ENCODE assay signal across 8 cellular contexts in the genomic region with DNA sequence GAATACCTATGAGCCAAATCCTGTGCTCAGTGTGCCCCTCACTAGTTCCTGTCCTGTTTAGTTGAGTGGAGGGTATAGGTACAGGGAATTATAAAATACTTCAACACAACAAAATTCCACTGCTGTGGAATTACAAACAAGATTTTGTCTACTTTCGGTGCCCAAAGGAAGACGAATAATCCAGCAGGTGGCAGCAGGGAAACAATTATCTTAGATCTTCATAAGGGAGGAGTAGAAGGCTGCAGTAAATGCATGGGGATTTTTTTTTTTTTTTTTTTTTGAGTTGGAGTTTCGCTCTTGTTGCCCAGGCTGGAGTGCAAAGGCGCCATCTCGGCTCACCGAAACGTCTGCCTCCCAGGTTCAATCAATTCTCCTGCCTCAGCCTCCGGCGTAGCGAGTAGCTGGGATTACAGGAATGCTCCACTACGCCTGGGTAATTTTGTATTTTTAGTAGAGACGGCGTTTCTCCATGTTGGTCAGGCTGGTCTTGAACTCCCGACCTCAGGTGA. TPM values are rescaled to one million over a fixed set of nuclear protein-coding genes. Genes with fewer than 3 reads are reported as not detected.
DNase-seq lines count a peak whose midpoint lies in the region; ATAC-seq and TF ChIP-seq lines count a peak whose summit lies in the region.

No MANE protein-coding gene starts in this region.

- H3K4me3 ChIP-seq in cardiac muscle cell (no peak overlapping the region), psoas muscle (peak overlapping the region; percentile 41)

- peak; percentile 56 for TF ChIP-seq CTCF in cardiac muscle cell (IDR thresholded peaks at IDR 0.05; ENCODE audit: low read depth, low read length)
- peak; percentile 54 for TF ChIP-seq CTCF in psoas muscle (IDR thresholded peaks at IDR 0.05)

- intact Hi-C loops in psoas muscle (cut with DNase I), result loop anchor here in 1 of 2 donors (5.0 kb wide), 1 partner anchor 151 kb away; a partner anchor contains a TSS

- peaks cover 24% of the 10 kb centered on the region for H3K36me3 Mint-ChIP-seq in activated naive CD8-positive, alpha-beta T cell treated with anti-CD3 and anti-CD28 coated beads, Interleukin-2, amount 50 U/mL, for 24 hours (ENCODE audit: low read depth)

- H3K9me3 ChIP-seq in cardiac muscle cell (ENCODE audit: low read depth) (no peaks in the 10 kb centered on the region), psoas muscle (no peaks in the 10 kb centered on the region)

- peaks cover 4% of the 10 kb centered on the region for H3K27me3 Mint-ChIP-seq in activated naive CD8-positive, alpha-beta T cell treated with anti-CD3 and anti-CD28 coated beads, Interleukin-2, amount 50 U/mL, for 24 hours

- H3K27ac ChIP-seq in cardiac muscle cell (no peak overlapping the region), psoas muscle (peak overlapping the region; percentile 70)

- no peaks in the 10 kb centered on the region for H3K9me3 Mint-ChIP-seq in activated naive CD8-positive, alpha-beta T cell treated with anti-CD3 and anti-CD28 coated beads, Interleukin-2, amount 50 U/mL, for 24 hours

- DNase-seq in DMS79 (lab: John Stamatoyannopoulos, UW) (peak; percentile 80), NAMALWA (ENCODE audit: low spot score) (peak; percentile 90), SIG-M5 (lab: John Stamatoyannopoulos, UW) (peak; percentile 54), cardiac muscle cell (ENCODE audit: low read depth in 1 of 2, low spot score in 1 of 2) (peak; percentile 75 to 89), psoas muscle (peak in 1 of 2 donors; percentile 52), GOT3 (lab: John Stamatoyannopoulos, UW) (no peak)
- peak; percentile 49 for DNase-seq in activated naive CD8-positive, alpha-beta T cell treated with anti-CD3 and anti-CD28 coated beads, Interleukin-2, amount 50 U/mL, for 24 hours

- H3K4me1 ChIP-seq in cardiac muscle cell (ENCODE audit: low read depth), result peaks cover 6% of the 10 kb centered on the region
- H3K4me1 ChIP-seq in psoas muscle, result peaks cover 27% of the 10 kb centered on the region

- peak; percentile 31 for ATAC-seq in activated naive CD8-positive, alpha-beta T cell treated with anti-CD3 and anti-CD28 coated beads, Interleukin-2, amount 50 U/mL, for 24 hours
- ATAC-seq in psoas muscle (peak; percentile 23 to 55 (median 34)), HG03460 (IDR thresholded peaks at IDR 0.05; ENCODE audit: unreplicated experiment) (no peak)

- H3K27me3 ChIP-seq in cardiac muscle cell (no peaks in the 10 kb centered on the region), psoas muscle (ENCODE audit: insufficient read depth in 3 of 3, low read length in 2 of 3) (no peaks in the 10 kb centered on the region)

- H3K36me3 ChIP-seq in cardiac muscle cell (no peaks in the 10 kb centered on the region), psoas muscle (ENCODE audit: insufficient read depth in 1 of 2, low read depth in 1 of 2) (no peaks in the 10 kb centered on the region)

- 27 to 33% (median 29%) methylated on average over 14 of the region's 14 CpGs for WGBS in psoas muscle, 3 donors

- H3K4me3 Mint-ChIP-seq in activated naive CD8-positive, alpha-beta T cell treated with anti-CD3 and anti-CD28 coated beads, Interleukin-2, amount 50 U/mL, for 24 hours, result peak overlapping the region; percentile 46

- peaks cover 32% of the 10 kb centered on the region for H3K4me1 Mint-ChIP-seq in activated naive CD8-positive, alpha-beta T cell treated with anti-CD3 and anti-CD28 coated beads, Interleukin-2, amount 50 U/mL, for 24 hours

- peak overlapping the region; percentile 68 for H3K27ac Mint-ChIP-seq in activated naive CD8-positive, alpha-beta T cell treated with anti-CD3 and anti-CD28 coated beads, Interleukin-2, amount 50 U/mL, for 24 hours

RNA-seq across cellular contexts. Expression of a gene that starts 2.0 kb away (rescaled TPM):
- total RNA-seq in cardiac muscle cell, result 36.4 and 91.3 TPM in 2 replicates
- polyA plus RNA-seq in cardiac muscle cell, result 21.6 and 28.8 TPM in 2 replicates
- total RNA-seq in psoas muscle, result 10 to 100 TPM; 29.5 to 46.8 (median 38.6) TPM
- 10 to 100 TPM; 10.8 to 35.4 (median 14.5) TPM for polyA plus RNA-seq in psoas muscle

RNA-seq across cellular contexts. Expression of a gene that starts 6.3 kb away (rescaled TPM):
- 47.5 and 60.0 TPM in 2 replicates for total RNA-seq in cardiac muscle cell
- 64.7 and 82.7 TPM in 2 replicates for polyA plus RNA-seq in cardiac muscle cell
- 100 to 1,000 TPM in 1 of 4 donors, 10 to 100 TPM in 3; 38.6 to 112 (median 59.8) TPM for total RNA-seq in psoas muscle
- polyA plus RNA-seq in psoas muscle, result 100 to 1,000 TPM in 1 of 3 donors, 10 to 100 TPM in 2; 30.8 to 100 (median 70.7) TPM

RNA-seq across cellular contexts. Expression of a gene that starts 20.6 kb away (rescaled TPM):
- total RNA-seq in cardiac muscle cell (0.48 TPM in 1 of 2 replicates, not detected in the other), psoas muscle (100 to 1,000 TPM; 102 to 434 (median 407) TPM)
- polyA plus RNA-seq in cardiac muscle cell (0.44 TPM in 1 of 2 replicates, not detected in the other), psoas muscle (100 to 1,000 TPM in 2 of 3 donors, 10 to 100 TPM in 1; 17.6 to 274 (median 154) TPM)

RNA-seq across cellular contexts. Expression of a gene that starts 30.4 kb away (rescaled TPM):
- total RNA-seq in cardiac muscle cell (30.8 and 50.9 TPM in 2 replicates), psoas muscle (10 to 100 TPM; 23.6 to 47.9 (median 39.5) TPM)
- polyA plus RNA-seq in cardiac muscle cell (66.5 and 80.7 TPM in 2 replicates), psoas muscle (10 to 100 TPM; 71.0 to 78.7 (median 72.3) TPM)

RNA-seq across cellular contexts. Expression of a gene that starts 30.6 kb away (rescaled TPM):
- total RNA-seq in cardiac muscle cell (19.7 and 26.7 TPM in 2 replicates), psoas muscle (10 to 100 TPM in 3 of 4 donors, 1 to 10 TPM in 1; 6.7 to 17.5 (median 12.3) TPM)
- polyA plus RNA-seq in cardiac muscle cell (4.9 and 8.0 TPM in 2 replicates), psoas muscle (10 to 100 TPM in 1 of 3 donors, 1 to 10 TPM in 2; 8.4 to 18.0 (median 8.6) TPM)

Comparison
In these comparisons a context has a peak if more than half of its experiments do, and no peak if none do; other contexts are left out.
1. RNA of a gene that starts 20.6 kb away (total RNA-seq): 102 to 434 TPM in psoas muscle; 0.48 TPM in cardiac muscle cell; every median in the first group is over 10 times any median in the second.